Comparison of ENCODE assay signal across 1 cellular context in genomic region chr19:33831835-33832234, GRCh38.
A peak's percentile ranks its signal among the peaks of the same experiment; 100 is the strongest.
TF ChIP-seq lines count a peak whose summit lies in the region.

No MANE protein-coding gene starts in this region.

TF ChIP-seq in HEK293, 187 proteins besides CTCF, POLR2A, EP300 and RAD21 (continued from another document):
- no peak for TF ChIP-seq PRDM4 (tag by site-specific recombination; IDR thresholded peaks at IDR 0.05)
- no peak for TF ChIP-seq KLF8 (tag by site-specific recombination; IDR thresholded peaks at IDR 0.05)
- no peak for TF ChIP-seq ZNF37A (tag by site-specific recombination; IDR thresholded peaks at IDR 0.05)
- peak; percentile 84 for TF ChIP-seq WT1 (tag by site-specific recombination; IDR thresholded peaks at IDR 0.05)
- no peak for TF ChIP-seq ZNF529 (tag by site-specific recombination; IDR thresholded peaks at IDR 0.05; ENCODE audit: insufficient replicate concordance)
- TF ChIP-seq SCRT1 (tag by site-specific recombination; IDR thresholded peaks at IDR 0.05; ENCODE audit: borderline replicate concordance): no peak
- no peak for TF ChIP-seq ZNF704 (tag by site-specific recombination; IDR thresholded peaks at IDR 0.05)
- no peak for TF ChIP-seq ZNF18 (tag by site-specific recombination; IDR thresholded peaks at IDR 0.05)
- peak; percentile 89 for TF ChIP-seq EGR2 (tag by site-specific recombination; IDR thresholded peaks at IDR 0.05; ENCODE audit: low read depth)
- peak; percentile 86 for TF ChIP-seq ZFHX2 (tag by site-specific recombination; conservative IDR thresholded peaks at IDR 0.05)
- no peak for TF ChIP-seq ZBTB48 (tag by site-specific recombination; IDR thresholded peaks at IDR 0.05)
- no peak for TF ChIP-seq ZSCAN5A (tag by site-specific recombination; IDR thresholded peaks at IDR 0.05)
- no peak for TF ChIP-seq TRIM28 (IDR thresholded peaks at IDR 0.05; ENCODE audit: borderline replicate concordance, low read length)
- no peak for TF ChIP-seq ZSCAN4 (tag by site-specific recombination; IDR thresholded peaks at IDR 0.05)
- no peak for TF ChIP-seq ZNF10 (tag by site-specific recombination; IDR thresholded peaks at IDR 0.05)
